In the genomic region with DNA sequence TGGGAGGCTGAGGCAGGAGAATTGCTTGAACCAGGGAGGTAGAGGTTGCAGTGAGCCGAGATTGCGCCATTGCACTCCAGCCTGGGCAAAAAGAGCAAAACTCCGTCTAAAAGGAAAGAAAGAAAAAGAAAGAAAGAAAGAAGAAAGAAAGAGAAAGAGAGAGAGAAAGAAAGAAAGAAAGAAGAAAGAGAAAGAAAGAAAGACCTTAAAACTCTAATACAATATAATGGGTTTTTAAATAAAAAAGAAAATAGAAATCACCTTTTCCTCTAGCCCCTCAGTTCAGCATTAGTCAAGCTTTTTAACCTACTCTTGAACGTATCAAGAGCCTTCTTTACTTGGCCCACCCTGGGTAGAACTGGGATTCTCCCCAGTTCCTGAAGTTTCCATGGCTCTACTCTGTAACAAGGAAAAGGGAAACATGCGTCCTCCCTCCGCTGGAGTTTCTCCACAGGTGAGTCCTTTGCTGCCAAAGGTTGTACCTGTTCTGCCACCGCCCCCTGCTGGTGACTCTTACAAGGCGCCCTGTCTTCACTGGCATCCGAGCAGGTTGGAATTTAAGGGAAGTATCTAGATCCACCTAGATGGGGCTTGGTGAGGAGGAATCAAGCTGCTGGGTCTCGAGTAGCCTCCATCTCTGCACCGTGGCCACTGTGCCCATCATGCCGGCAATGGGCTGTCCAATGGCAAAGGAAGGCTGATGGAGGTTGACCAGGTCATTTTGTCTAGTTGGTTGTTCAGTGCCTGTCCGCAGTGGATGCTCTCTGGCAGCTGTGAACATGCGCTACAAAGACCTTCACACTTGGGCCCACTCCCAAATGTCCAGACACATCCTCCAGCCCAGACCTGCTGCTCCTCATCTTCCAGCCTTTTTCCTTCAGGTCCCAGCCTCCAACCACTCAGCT, we compare ENCODE assay signal across 9 cellular contexts. TPM values are rescaled to one million over a fixed set of nuclear protein-coding genes. Genes with fewer than 3 reads are reported as not detected.
DNase-seq lines count a peak whose midpoint lies in the region; ATAC-seq, FAIRE-seq and TF ChIP-seq lines count a peak whose summit lies in the region.
"Had no signal": no experiment of that assay in that cellular context is flagged by ENCODE, and none has a peak within 500 bp of the region (broad histone marks: within the 10 kb centered on the region; RNA-seq: fewer than 3 reads in every experiment).

No MANE protein-coding gene starts in this region.

- peak; percentile 55 for FAIRE-seq in GM12891 (lab: Jason Lieb, UNC)
- FAIRE-seq: colon had no signal

- H3K27ac ChIP-seq in lower lobe of right lung: no peak overlapping the region

- no peak for DNase-seq in GM12891 (ENCODE audit: insufficient read length, low spot score)
- peak; percentile 77 for DNase-seq in NCI-H2081 treated with DMSO at 0.1 percent for 48 hours (lab: John Stamatoyannopoulos, UW)
- peak; percentile 52 to 61 (median 54) for DNase-seq in activated CD4-positive, CD25-positive, alpha-beta regulatory T cell (lab: John Stamatoyannopoulos, UW)
- DNase-seq in cardiac fibroblast (ENCODE audit: low read depth in 2 of 2): peak; percentile 45 to 52
- peak; percentile 87 for DNase-seq in lower lobe of right lung
- DNase-seq in stimulated activated CD8-positive, alpha-beta memory T cell treated with anti-CD3 and anti-CD28 coated beads, Interleukin-4, amount 100 ng/mL, for 24 hours (ENCODE audit: low read depth): peak; percentile 53
- no peak for DNase-seq in medulla oblongata (ENCODE audit: extremely low spot score)

- no peaks in the 10 kb centered on the region for H3K9me3 ChIP-seq in lower lobe of right lung

- H3K4me3 ChIP-seq in cardiac fibroblast (replicated peaks in 1 of 2; ENCODE audit: low read depth in 2 of 2, low read length in 2 of 2): no peak overlapping the region
- H3K4me3 ChIP-seq in lower lobe of right lung: no peak overlapping the region

- H3K4me1 ChIP-seq in lower lobe of right lung: no peaks in the 10 kb centered on the region

- TF ChIP-seq CTCF in cardiac fibroblast (IDR thresholded peaks at IDR 0.05; ENCODE audit: low read depth, low read length): peak; percentile 73
- TF ChIP-seq CTCF in lower lobe of right lung (IDR thresholded peaks at IDR 0.05): peak; percentile 80

- intact Hi-C loops in lower lobe of right lung (cut with DNase I): no loop called here

- ATAC-seq in lower lobe of right lung (peak; percentile 70 to 81), HG02870 (IDR thresholded peaks at IDR 0.05; ENCODE audit: unreplicated experiment) (no peak)

- H3K27me3 ChIP-seq in lower lobe of right lung (ENCODE audit: low read depth): peaks cover 31% of the 10 kb centered on the region

- TF ChIP-seq POLR2A in GM12891 (IDR thresholded peaks at IDR 0.05; ENCODE audit: low read depth, low read length): no peak

- H3K36me3 ChIP-seq in lower lobe of right lung: no peaks in the 10 kb centered on the region

TF ChIP-seq in GM12891, 5 proteins besides CTCF, POLR2A, EP300 and RAD21:
- no peak for TF ChIP-seq SPI1 (IDR thresholded peaks at IDR 0.05; ENCODE audit: low read depth, low read length)
- TF ChIP-seq TAF1 (IDR thresholded peaks at IDR 0.05; ENCODE audit: low read depth, low read length): no peak
- TF ChIP-seq POLR2AphosphoS5 (IDR thresholded peaks at IDR 0.05; ENCODE audit: low read depth, low read length): no peak
- TF ChIP-seq POU2F2 (IDR thresholded peaks at IDR 0.05; ENCODE audit: low read depth, low read length): no peak
- TF ChIP-seq PAX5 (IDR thresholded peaks at IDR 0.05; ENCODE audit: insufficient read depth, low read length, severe bottlenecking): no peak
TF ChIP-seq in GM12891: peak in this region for 0.

RNA-seq across cellular contexts. Expression of gene EPHB3, which starts 20.6 kb away (rescaled TPM):
- not detected for polyA plus RNA-seq in GM12891 (2012; ENCODE audit: low read depth, missing spikeins)
- 4.9 TPM for total RNA-seq in lower lobe of right lung

Comparison
In these comparisons a context has a peak if more than half of its experiments do, and no peak if none do; other contexts are left out.
1. DNase-seq: peak in NCI-H2081 treated with DMSO at 0.1 percent for 48 hours (single experiment), activated CD4-positive, CD25-positive, alpha-beta regulatory T cell (4 of 4), cardiac fibroblast (2 of 2), lower lobe of right lung (single experiment) and stimulated activated CD8-positive, alpha-beta memory T cell treated with anti-CD3 and anti-CD28 coated beads, Interleukin-4, amount 100 ng/mL, for 24 hours (single experiment); none in GM12891 (single experiment) and medulla oblongata (single experiment).